ENCODE assay signal across 24 cellular contexts in genomic region chr3:2205692-2206091, GRCh38.
"Had no signal": no experiment of that assay in that cellular context is flagged by ENCODE, and none has a peak within 500 bp of the region (broad histone marks: within the 10 kb centered on the region; RNA-seq: fewer than 3 reads in every experiment).

No MANE protein-coding gene starts in this region.

- H3K36me3 ChIP-seq: neural progenitor cell, pancreas, prostate gland, spleen, stomach, thoracic aorta, thyroid gland, tibial nerve, upper lobe of right lung, vagina had no signal

- FAIRE-seq: urothelium cell line had no signal

- DNase-seq: naive thymus-derived CD4-positive, alpha-beta T cell; natural killer cell; occipital lobe; pancreas; right cardiac atrium; spleen; stimulated activated CD4-positive, alpha-beta T cell treated with anti-CD3 and anti-CD28 coated beads, Interleukin-12 subunit alpha, Interleukin-12 subunit beta, amount 100 ng/mL, for 4 hours; stimulated activated CD4-positive, alpha-beta T cell treated with anti-CD3 and anti-CD28 coated beads, Interleukin-1b, Interleukin-23, amount 100 ng/mL, for 48 hours; stimulated activated CD4-positive, alpha-beta T cell treated with anti-CD3 and anti-CD28 coated beads, Interleukin-4, amount 100 ng/mL, for 24 hours; stimulated activated naive B cell treated with anti-CD40 and anti-IgM and Interleukin-4, amounts not matched to agents 10 μg/mL and 1 μg/mL and 100 μg/mL, for 72 hours; stimulated activated naive CD4-positive, alpha-beta T cell treated with Interleukin-2 at 50 U/mL for 16 hours; stomach; thyroid gland; upper lobe of right lung had no signal

- H3K4me1 ChIP-seq: neural progenitor cell, pancreas, prostate gland, spleen, stomach, thyroid gland, tibial nerve, upper lobe of right lung, vagina had no signal

- ATAC-seq: naive thymus-derived CD4-positive, alpha-beta T cell; natural killer cell; pancreas; right cardiac atrium; sciatic nerve; stimulated activated effector memory CD8-positive, alpha-beta T cell treated with anti-CD3 and anti-CD28 coated beads, Interleukin-12 subunit alpha, Interleukin-12 subunit beta, amount 100 ng/mL, for 72 hours; stimulated activated naive B cell treated with anti-CD40 and anti-IgM and Interleukin-4, amounts not matched to agents 10 μg/mL and 1 μg/mL and 100 μg/mL, for 72 hours; upper lobe of right lung had no signal

- H3K9ac ChIP-seq: neural progenitor cell had no signal

- H3K9me3 ChIP-seq: pancreas, prostate gland, spleen, stomach, thoracic aorta, thyroid gland, tibial nerve, upper lobe of right lung, vagina had no signal

- H3K4me3 ChIP-seq: neural progenitor cell, pancreas, prostate gland, skin epidermis, smooth muscle cell, spleen, stomach, thoracic aorta, thyroid gland, tibial nerve, upper lobe of right lung, vagina had no signal

- H3K4me2 ChIP-seq: neural progenitor cell, smooth muscle cell had no signal

- H3K27me3 ChIP-seq: neural progenitor cell, pancreas, spleen, stomach, thyroid gland, tibial nerve, upper lobe of right lung, vagina had no signal

- H2AFZ ChIP-seq: neural progenitor cell had no signal

- H3K27ac ChIP-seq: neural progenitor cell, pancreas, prostate gland, skin epidermis, spleen, stomach, thoracic aorta, thyroid gland, tibial nerve, upper lobe of right lung, vagina had no signal
